1 cellular context compared by ENCODE assay signal in the genomic region with DNA sequence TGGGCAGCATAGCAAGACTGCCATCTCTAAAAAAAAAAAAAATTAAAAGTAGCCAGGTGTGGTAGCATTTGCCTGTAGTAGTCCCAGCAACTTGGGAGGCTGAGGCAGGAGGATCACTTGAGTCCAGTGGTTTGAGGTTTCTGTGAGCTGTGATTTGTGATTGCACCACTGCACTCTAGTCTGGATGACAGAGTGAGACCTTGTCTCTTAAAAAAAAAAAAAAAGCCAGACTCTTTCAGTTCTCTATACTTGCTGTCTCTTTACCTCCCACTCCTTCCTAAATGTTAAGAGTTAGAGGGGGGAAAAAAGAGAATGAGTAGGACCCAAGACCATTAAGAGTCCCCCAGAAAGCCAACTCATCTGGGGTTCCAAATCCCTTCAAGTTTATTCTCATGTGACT.
A peak's percentile ranks its signal among the peaks of the same experiment; 100 is the strongest.
TF ChIP-seq lines count a peak whose summit lies in the region.

No MANE protein-coding gene starts in this region.

TF ChIP-seq in GM12878, 131 proteins besides CTCF, POLR2A, EP300 and RAD21:
- TF ChIP-seq ZBED1 (IDR thresholded peaks at IDR 0.05; ENCODE audit: borderline replicate concordance) (no peak), TAF1 (IDR thresholded peaks at IDR 0.05; ENCODE audit: borderline replicate concordance, low read depth, low read length) (no peak), RUNX3 (IDR thresholded peaks at IDR 0.05; ENCODE audit: low read length) (peak; percentile 72), HDGF (IDR thresholded peaks at IDR 0.05) (no peak), ZNF384 (IDR thresholded peaks at IDR 0.05; ENCODE audit: borderline replicate concordance, low read depth, low read length) (peak; percentile 82), MEF2A (IDR thresholded peaks at IDR 0.05; ENCODE audit: insufficient read depth, low read depth, low read length) (0 out of 2 replicates have a peak, but pooled peaks have one; percentile 4), IRF4 (IDR thresholded peaks at IDR 0.05; ENCODE audit: low read depth, low read length) (0 out of 2 replicates have a peak, but pooled peaks have one; percentile 38), SPI1 (IDR thresholded peaks at IDR 0.05; ENCODE audit: borderline replicate concordance, insufficient read depth, low read depth, low read length) (peak; percentile 63)
TF ChIP-seq in GM12878: peak in this region for 5.
